In genomic region chr6:46325561-46326525, GRCh38 we compare ENCODE assay signal across 8 cellular contexts.
A peak's percentile ranks its signal among the peaks of the same experiment; 100 is the strongest.
DNase-seq lines count a peak whose midpoint lies in the region; ATAC-seq lines count a peak whose summit lies in the region.

No MANE protein-coding gene starts in this region.

- H4K20me1 ChIP-seq in BLaER1, result no peaks in the 10 kb centered on the region

- H3K4ac ChIP-seq in mesendoderm (ENCODE audit: low read depth, low read length), result no peak overlapping the region

- no peak overlapping the region for H4K5ac ChIP-seq in mesendoderm (ENCODE audit: low read length)

- H2BK5ac ChIP-seq in mesendoderm (ENCODE audit: low read length), result no peak overlapping the region

- H3K27me3 ChIP-seq in BLaER1 (no peaks in the 10 kb centered on the region), mesendoderm (ENCODE audit: insufficient read depth, low read length, poor library complexity) (no peaks in the 10 kb centered on the region)
- no peaks in the 10 kb centered on the region for H3K27me3 ChIP-seq in effector memory CD4-positive, alpha-beta T cell (replicated peaks; ENCODE audit: control insufficient read depth, insufficient read depth, low read length, poor library complexity, severe bottlenecking)

- H3K36me3 ChIP-seq in BLaER1 (no peaks in the 10 kb centered on the region), mesendoderm (ENCODE audit: control insufficient read depth, insufficient read depth, low read length) (no peaks in the 10 kb centered on the region)
- no peaks in the 10 kb centered on the region for H3K36me3 ChIP-seq in effector memory CD4-positive, alpha-beta T cell (ENCODE audit: control insufficient read depth, insufficient read depth, low read length)

- H3K56ac ChIP-seq in mesendoderm (ENCODE audit: low read length), result no peak overlapping the region

- no peak overlapping the region for H4K8ac ChIP-seq in mesendoderm (ENCODE audit: low read depth, low read length)

- H3K27ac ChIP-seq in BLaER1, result peak overlapping the region; percentile 40
- no peak overlapping the region for H3K27ac ChIP-seq in mesendoderm (ENCODE audit: low read depth, low read length)
- H3K27ac ChIP-seq in effector memory CD4-positive, alpha-beta T cell (ENCODE audit: insufficient read depth, low read length, poor library complexity, severe bottlenecking), result no peak overlapping the region

- H2BK120ac ChIP-seq in mesendoderm (ENCODE audit: low read depth, low read length), result no peak overlapping the region

- DNase-seq in LHCN-M2 (ENCODE audit: low read depth) (peak; percentile 60), astrocyte of the hippocampus (ENCODE audit: low read depth, low spot score) (peak; percentile 75), mesendoderm (peak; percentile 41), MV-4-11 (lab: John Stamatoyannopoulos, UW) (no peak)
- no peak for DNase-seq in effector memory CD4-positive, alpha-beta T cell

- H3K4me3 ChIP-seq in BLaER1, result no peak overlapping the region
- no peak overlapping the region for H3K4me3 ChIP-seq in mesendoderm (ENCODE audit: low read length)
- no peak overlapping the region for H3K4me3 ChIP-seq in effector memory CD4-positive, alpha-beta T cell (ENCODE audit: insufficient read depth, low read depth, low read length, poor library complexity, severe bottlenecking)

- H3K79me2 ChIP-seq in mesendoderm (ENCODE audit: control insufficient read depth, insufficient read depth, low read length), result no peaks in the 10 kb centered on the region

- H3K9me3 ChIP-seq in BLaER1, result no peaks in the 10 kb centered on the region
- H3K9me3 ChIP-seq in effector memory CD4-positive, alpha-beta T cell (ENCODE audit: control insufficient read depth, low read length), result no peaks in the 10 kb centered on the region

- ATAC-seq in GM19463 (IDR thresholded peaks at IDR 0.05; ENCODE audit: unreplicated experiment) (no peak), GM18907 (IDR thresholded peaks at IDR 0.05; ENCODE audit: unreplicated experiment) (no peak)

- no peak overlapping the region for H2BK15ac ChIP-seq in mesendoderm (replicated peaks; ENCODE audit: low read depth)

- H3K4me1 ChIP-seq in BLaER1 (peaks cover 20% of the 10 kb centered on the region), mesendoderm (ENCODE audit: control insufficient read depth, low read depth, low read length) (no peaks in the 10 kb centered on the region)
- H3K4me1 ChIP-seq in effector memory CD4-positive, alpha-beta T cell (ENCODE audit: control insufficient read depth, insufficient read depth, low read length, poor library complexity, severe bottlenecking), result no peaks in the 10 kb centered on the region

- H2AK5ac ChIP-seq in mesendoderm (ENCODE audit: low read length), result no peak overlapping the region

- WGBS in mesendoderm (ENCODE audit: extremely low coverage, insufficient coverage, low lambda C conversion rate), result no CpG with 5 or more reads among the region's 21 CpGs

- H3K9ac ChIP-seq in BLaER1 (no peak overlapping the region), mesendoderm (ENCODE audit: low read length) (no peak overlapping the region)

- no peak overlapping the region for H3K23ac ChIP-seq in mesendoderm (ENCODE audit: low read length)

- H3K4me2 ChIP-seq in BLaER1, result peak overlapping the region; percentile 68
- no peak overlapping the region for H3K4me2 ChIP-seq in mesendoderm (ENCODE audit: low read length)

- peak overlapping the region; percentile 90 for H3K18ac ChIP-seq in mesendoderm (ENCODE audit: low read length)

- no peaks in the 10 kb centered on the region for H3K79me1 ChIP-seq in mesendoderm (ENCODE audit: low read length)

Comparison
In these comparisons a context has a peak if more than half of its experiments do, and no peak if none do; other contexts are left out.
1. DNase-seq: peak in LHCN-M2 (single experiment), astrocyte of the hippocampus (single experiment) and mesendoderm (single experiment); none in effector memory CD4-positive, alpha-beta T cell (0 of 3) and MV-4-11 (single experiment).